ENCODE assay signal across 9 cellular contexts in the genomic region with DNA sequence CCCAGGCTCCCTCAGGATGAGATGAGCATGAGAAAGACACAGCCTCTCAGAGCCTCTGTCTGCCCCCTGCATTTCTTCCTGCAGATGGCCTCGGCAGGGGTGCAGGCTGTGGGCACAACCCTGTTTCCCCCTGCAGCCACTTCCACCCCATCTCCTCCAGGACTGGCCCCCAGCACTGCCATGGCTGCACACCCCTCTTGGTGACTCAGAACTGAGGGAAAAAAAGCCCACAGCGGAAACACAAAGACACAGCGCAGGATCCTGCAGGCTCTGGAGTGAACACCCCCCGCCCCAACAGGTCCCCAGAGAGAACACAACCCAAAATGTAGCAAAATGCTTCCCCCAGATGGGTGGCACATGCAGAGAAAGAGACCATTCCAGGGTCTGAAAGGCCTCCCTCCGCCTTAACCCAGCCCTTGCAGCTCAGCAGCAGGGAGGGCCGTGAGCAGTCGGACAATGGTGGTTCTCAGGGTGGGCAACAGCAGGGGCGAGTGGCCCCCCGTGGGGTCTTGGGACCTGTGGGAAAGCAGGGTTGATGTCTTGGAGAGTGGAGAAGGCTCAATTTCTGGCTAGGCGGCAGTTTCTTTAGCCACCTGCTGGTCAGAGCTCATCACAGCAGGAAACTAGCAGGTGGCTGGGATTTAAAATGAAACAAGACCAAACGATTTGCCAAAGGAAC. TPM values are rescaled to one million over a fixed set of nuclear protein-coding genes. Genes with fewer than 3 reads are reported as not detected.
A peak's percentile ranks its signal among the peaks of the same experiment; 100 is the strongest.
DNase-seq lines count a peak whose midpoint lies in the region; ATAC-seq and TF ChIP-seq lines count a peak whose summit lies in the region.
"Had no signal": no experiment of that assay in that cellular context is flagged by ENCODE, and none has a peak within 500 bp of the region (broad histone marks: within the 10 kb centered on the region; RNA-seq: fewer than 3 reads in every experiment).

No MANE protein-coding gene starts in this region.

- 77 to 81% methylated on average over 9 to 11 of the region's 11 CpGs for WGBS in testis, 2 donors
- WGBS in tibial nerve, 2 donors, result 70 to 75% methylated on average over 9 of the region's 11 CpGs

- intact Hi-C loops in left cardiac atrium (cut with DNase I) (no loop called here), testis (cut with DNase I; ENCODE audit: low total_unique reads) (no loop called here)

- H3K27me3 ChIP-seq in cardiac muscle cell (no peaks in the 10 kb centered on the region), testis (no peaks in the 10 kb centered on the region), tibial nerve (no peaks in the 10 kb centered on the region)

- no peaks in the 10 kb centered on the region for H3K9me3 Mint-ChIP-seq in effector memory CD8-positive, alpha-beta T cell

- no peak for TF ChIP-seq EP300 in tibial nerve (IDR thresholded peaks at IDR 0.05)

- no peak overlapping the region for H3K4me3 Mint-ChIP-seq in effector memory CD8-positive, alpha-beta T cell

- TF ChIP-seq POLR2A in testis (IDR thresholded peaks at IDR 0.05) (no peak), tibial nerve (IDR thresholded peaks at IDR 0.05) (no peak)

- peak overlapping the region in 1 of 2 donors; percentile 29 for H3K27ac Mint-ChIP-seq in effector memory CD8-positive, alpha-beta T cell

- H3K9me3 ChIP-seq in cardiac muscle cell (ENCODE audit: low read depth) (no peaks in the 10 kb centered on the region), testis (no peaks in the 10 kb centered on the region), tibial nerve (no peaks in the 10 kb centered on the region)

- peak; percentile 44 for TF ChIP-seq CTCF in cardiac muscle cell (IDR thresholded peaks at IDR 0.05; ENCODE audit: low read depth, low read length)
- peak; percentile 67 for TF ChIP-seq CTCF in epithelial cell of proximal tubule (conservative IDR thresholded peaks at IDR 0.05; ENCODE audit: low read depth, low read length)
- peak; percentile 19 to 34 (median 33) for TF ChIP-seq CTCF in testis (IDR thresholded peaks at IDR 0.05)
- TF ChIP-seq CTCF in tibial nerve (IDR thresholded peaks at IDR 0.05), result peak in 1 of 5 experiments; percentile 12

- no peak overlapping the region for H3K27ac ChIP-seq in cardiac muscle cell
- no peak overlapping the region for H3K27ac ChIP-seq in testis
- no peak overlapping the region for H3K27ac ChIP-seq in tibial nerve

- no peaks in the 10 kb centered on the region for H3K27me3 Mint-ChIP-seq in effector memory CD8-positive, alpha-beta T cell

- H3K4me1 Mint-ChIP-seq in effector memory CD8-positive, alpha-beta T cell (ENCODE audit: low read depth in 2 of 2), result peaks cover 27 to 38% of the 10 kb centered on the region in 2 donors

- no peak for DNase-seq in cardiac muscle cell (ENCODE audit: low read depth in 1 of 2, low spot score in 1 of 2)
- no peak for DNase-seq in left cardiac atrium
- peak; percentile 33 for DNase-seq in NCI-H1694 treated with DMSO at 0.1 percent for 48 hours (lab: John Stamatoyannopoulos, UW)
- DNase-seq in epithelial cell of proximal tubule (ENCODE audit: low read depth), result no peak
- DNase-seq in testis, result no peak
- no peak for DNase-seq in tibial nerve (ENCODE audit: low spot score in 2 of 2)
- DNase-seq in effector memory CD8-positive, alpha-beta T cell, result no peak
- DNase-seq in T-helper 1 cell, result no peak
- DNase-seq: T1000 had no signal

- H3K36me3 Mint-ChIP-seq in effector memory CD8-positive, alpha-beta T cell (ENCODE audit: insufficient read depth), result peaks cover 65% of the 10 kb centered on the region

- H3K4me1 ChIP-seq in cardiac muscle cell (ENCODE audit: low read depth), result peaks cover 5% of the 10 kb centered on the region
- peaks cover 9% of the 10 kb centered on the region for H3K4me1 ChIP-seq in testis
- peaks cover 0 to 20% (median 11%) of the 10 kb centered on the region in 4 donors for H3K4me1 ChIP-seq in tibial nerve

- ATAC-seq in left cardiac atrium, result no peak
- no peak for ATAC-seq in effector memory CD8-positive, alpha-beta T cell (replicated peaks)

- H3K36me3 ChIP-seq in cardiac muscle cell (no peaks in the 10 kb centered on the region), testis (ENCODE audit: low read depth, missing control alignments) (no peaks in the 10 kb centered on the region), tibial nerve (peaks cover 0 to 71% (median 7%) of the 10 kb centered on the region in 3 donors)

- H3K4me3 ChIP-seq in cardiac muscle cell, result no peak overlapping the region
- H3K4me3 ChIP-seq in epithelial cell of proximal tubule (ENCODE audit: low read depth, low read length), result no peak overlapping the region
- no peak overlapping the region for H3K4me3 ChIP-seq in testis
- H3K4me3 ChIP-seq in tibial nerve, result no peak overlapping the region

RNA-seq across cellular contexts. Expression of a gene that starts 8.0 kb away (rescaled TPM):
- total RNA-seq in cardiac muscle cell (32.9 and 46.1 TPM in 2 replicates), left cardiac atrium (10 to 100 TPM; 20.4 to 22.0 TPM), epithelial cell of proximal tubule (19.8 and 26.1 TPM in 2 replicates), testis (100 to 1,000 TPM; 136 to 143 TPM), tibial nerve (100 to 1,000 TPM in 1 of 4 donors, 10 to 100 TPM in 3; 72.2 to 127 (median 78.6) TPM)
- polyA plus RNA-seq in cardiac muscle cell (32.6 and 48.3 TPM in 2 replicates), testis (ENCODE audit: insufficient read depth, low read depth, low replicate concordance) (40.2 TPM)

RNA-seq across cellular contexts. Expression of a gene that starts 14.2 kb away (rescaled TPM):
- total RNA-seq in cardiac muscle cell (28.4 and 57.3 TPM in 2 replicates), left cardiac atrium (10 to 100 TPM; 11.2 to 14.2 TPM), epithelial cell of proximal tubule (18.8 and 40.6 TPM in 2 replicates), testis (10 to 100 TPM; 32.1 to 33.1 TPM), tibial nerve (100 to 1,000 TPM in 1 of 4 donors, 10 to 100 TPM in 3; 41.2 to 105 (median 55.4) TPM)
- polyA plus RNA-seq in cardiac muscle cell (19.8 and 20.8 TPM in 2 replicates), testis (ENCODE audit: insufficient read depth, low read depth, low replicate concordance) (13.5 TPM)

RNA-seq across cellular contexts. Expression of a gene that starts 24.6 kb away (rescaled TPM):
- total RNA-seq in cardiac muscle cell (45.5 and 52.1 TPM in 2 replicates), left cardiac atrium (10 to 100 TPM; 13.2 to 14.7 TPM), epithelial cell of proximal tubule (33.9 and 56.0 TPM in 2 replicates), testis (10 to 100 TPM; 22.3 to 25.1 TPM), tibial nerve (10 to 100 TPM; 12.3 to 32.0 (median 24.1) TPM)
- polyA plus RNA-seq in cardiac muscle cell (61.5 and 67.1 TPM in 2 replicates), testis (ENCODE audit: insufficient read depth, low read depth, low replicate concordance) (9.1 TPM)

RNA-seq across cellular contexts. Expression of a gene that starts 33.3 kb away (rescaled TPM):
- total RNA-seq in cardiac muscle cell, result 0.49 and 0.63 TPM in 2 replicates
- 0.12 TPM in 1 of 2 replicates, not detected in the other for polyA plus RNA-seq in cardiac muscle cell
- 10 to 100 TPM; 13.3 to 15.4 TPM for total RNA-seq in left cardiac atrium
- total RNA-seq in epithelial cell of proximal tubule, result 5.4 and 8.4 TPM in 2 replicates
- total RNA-seq in testis, result 10 to 100 TPM in 1 of 2 donors, 1 to 10 TPM in 1; 8.3 to 10.7 TPM
- polyA plus RNA-seq in testis (ENCODE audit: insufficient read depth, low read depth, low replicate concordance), result 6.4 TPM
- total RNA-seq in tibial nerve, result 10 to 100 TPM in 3 of 4 donors, 1 to 10 TPM in 1; 8.7 to 33.3 (median 19.6) TPM

RNA-seq across cellular contexts. Expression of a gene that starts 36.1 kb away (rescaled TPM):
- 39.4 and 54.5 TPM in 2 replicates for total RNA-seq in cardiac muscle cell
- polyA plus RNA-seq in cardiac muscle cell, result 29.8 and 30.2 TPM in 2 replicates
- 10 to 100 TPM; 11.7 to 15.0 TPM for total RNA-seq in left cardiac atrium
- 31.0 and 31.1 TPM in 2 replicates for total RNA-seq in epithelial cell of proximal tubule
- 10 to 100 TPM; 57.9 to 66.8 TPM for total RNA-seq in testis
- 20.8 TPM for polyA plus RNA-seq in testis (ENCODE audit: insufficient read depth, low read depth, low replicate concordance)
- 10 to 100 TPM; 36.1 to 66.6 (median 44.8) TPM for total RNA-seq in tibial nerve
